Comparison of ENCODE assay signal across 8 cellular contexts in the genomic region with DNA sequence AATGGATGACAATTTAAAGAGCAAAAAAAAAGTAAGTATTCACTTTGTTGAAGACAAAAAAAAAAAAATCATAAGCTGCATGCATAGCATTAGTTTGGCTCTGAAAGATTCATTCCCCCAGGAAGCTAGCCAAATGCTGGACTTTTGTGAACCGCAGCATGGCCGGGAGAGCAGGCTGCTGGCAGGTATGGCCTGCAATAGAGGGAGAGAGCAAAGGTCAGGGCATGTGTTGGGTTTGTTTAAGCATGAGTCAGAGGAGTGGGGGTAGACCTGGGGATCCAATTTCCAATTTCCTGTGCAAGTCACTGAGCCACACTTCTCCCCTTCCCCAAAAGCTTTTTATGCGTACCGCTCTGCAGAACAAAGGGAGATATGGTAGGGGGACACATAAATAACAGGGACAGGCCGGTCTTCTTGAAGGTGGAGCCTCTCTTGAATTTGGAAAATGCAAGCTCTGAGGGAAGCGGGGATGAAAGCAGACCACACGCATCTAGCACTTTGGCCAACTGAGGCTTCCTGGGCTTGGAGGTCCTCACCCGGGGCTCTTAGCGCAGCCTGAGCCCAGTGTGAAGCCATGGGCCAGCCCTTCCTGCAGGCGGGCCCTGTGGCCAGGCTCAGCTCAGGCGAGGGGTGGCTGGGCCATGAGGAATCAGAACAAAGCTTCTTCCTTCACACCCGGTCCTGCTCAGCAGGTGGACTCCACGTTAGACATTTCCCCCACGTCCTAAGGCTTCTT.
A peak's percentile ranks its signal among the peaks of the same experiment; 100 is the strongest.
DNase-seq lines count a peak whose midpoint lies in the region; ATAC-seq, FAIRE-seq and TF ChIP-seq lines count a peak whose summit lies in the region.

No MANE protein-coding gene starts in this region.

- 21% methylated on average over 13 of the region's 14 CpGs for WGBS in HUES64
- WGBS in thyroid gland, 2 donors: 83 to 86% methylated on average over 11 to 12 of the region's 14 CpGs

- H2AFZ ChIP-seq in keratinocyte (ENCODE audit: control insufficient read depth, low read length): peak overlapping the region; percentile 25

- no peaks in the 10 kb centered on the region for H4K20me1 ChIP-seq in keratinocyte (ENCODE audit: control insufficient read depth, extremely low read depth, insufficient read depth, low read length)

- POLR2A ChIA-PET in activated CD8-positive, alpha-beta T cell treated with anti-CD3 and anti-CD28 coated beads, Interleukin-2, amount 10 ng/mL, durations not matched to agents 7 days and 5 days (lab: Charles Lee): interaction anchor here (0.7 kb wide), 1 partner anchor 32 kb away, joined by 3 read pairs; no protein-coding TSS in a partner anchor

- no peak for ATAC-seq in CD4-positive, CD25-positive, alpha-beta regulatory T cell (ENCODE audit: low read depth in 2 of 2)
- no peak for ATAC-seq in activated CD8-positive, alpha-beta T cell treated with anti-CD3 and anti-CD28 coated beads, Interleukin-2, amount 10 ng/mL, durations not matched to agents 7 days and 5 days
- no peak for ATAC-seq in activated T-helper 17 cell treated with anti-CD3 and anti-CD28 coated beads, Interleukin-2, amount 50 U/mL, for 72 hours (replicated peaks)
- no peak for ATAC-seq in Right ventricle myocardium inferior

- no peak overlapping the region for H3K4me3 Mint-ChIP-seq in CD4-positive, CD25-positive, alpha-beta regulatory T cell
- no peak overlapping the region for H3K4me3 Mint-ChIP-seq in activated CD8-positive, alpha-beta T cell treated with anti-CD3 and anti-CD28 coated beads, Interleukin-2, amount 10 ng/mL, durations not matched to agents 7 days and 5 days
- no peak overlapping the region for H3K4me3 Mint-ChIP-seq in activated T-helper 17 cell treated with anti-CD3 and anti-CD28 coated beads, Interleukin-2, amount 50 U/mL, for 72 hours

- dilution Hi-C loops in keratinocyte (cut with MboI; ENCODE audit: extremely low pct_ligation_motif_present, low sequenced_read_pairs): no loop called here

- CTCF ChIA-PET in activated CD8-positive, alpha-beta T cell treated with anti-CD3 and anti-CD28 coated beads, Interleukin-2, amount 10 ng/mL, durations not matched to agents 7 days and 5 days (lab: Charles Lee): interaction anchor here (0.8 to 3.5 kb wide), 2 partner anchors 12 to 29 kb away, joined by 3 to 12 read pairs; no protein-coding TSS in a partner anchor

- H3K27me3 ChIP-seq in CD4-positive, CD25-positive, alpha-beta regulatory T cell (ENCODE audit: control insufficient read depth, insufficient read depth, low read length): no peaks in the 10 kb centered on the region
- H3K27me3 ChIP-seq in HUES64 (ENCODE audit: insufficient read depth, low read length): no peaks in the 10 kb centered on the region
- no peaks in the 10 kb centered on the region for H3K27me3 ChIP-seq in keratinocyte (ENCODE audit: control insufficient read depth, extremely low read depth, insufficient read depth, low read length)
- no peaks in the 10 kb centered on the region for H3K27me3 ChIP-seq in thyroid gland

- H3K9ac ChIP-seq in HUES64 (ENCODE audit: low read depth, low read length) (peak overlapping the region; percentile 67), keratinocyte (ENCODE audit: control insufficient read depth, extremely low read depth, insufficient read depth, low read length) (no peak overlapping the region)

- no peak overlapping the region for H3K4me2 ChIP-seq in keratinocyte (ENCODE audit: control insufficient read depth, extremely low read depth, insufficient read depth, low read depth, low read length)

- no peak for FAIRE-seq in keratinocyte (lab: Jason Lieb, UNC)

- H3K9me3 Mint-ChIP-seq in CD4-positive, CD25-positive, alpha-beta regulatory T cell: no peaks in the 10 kb centered on the region
- H3K9me3 Mint-ChIP-seq in activated CD8-positive, alpha-beta T cell treated with anti-CD3 and anti-CD28 coated beads, Interleukin-2, amount 10 ng/mL, durations not matched to agents 7 days and 5 days (ENCODE audit: insufficient read depth): no peaks in the 10 kb centered on the region
- no peaks in the 10 kb centered on the region for H3K9me3 Mint-ChIP-seq in activated T-helper 17 cell treated with anti-CD3 and anti-CD28 coated beads, Interleukin-2, amount 50 U/mL, for 72 hours

- no peaks in the 10 kb centered on the region for H3K9me3 ChIP-seq in CD4-positive, CD25-positive, alpha-beta regulatory T cell (ENCODE audit: control insufficient read depth in 2 of 2, low read length in 2 of 2)
- H3K9me3 ChIP-seq in HUES64 (ENCODE audit: insufficient read depth, low read depth, low read length): no peaks in the 10 kb centered on the region
- no peaks in the 10 kb centered on the region for H3K9me3 ChIP-seq in keratinocyte (ENCODE audit: control insufficient read depth, low read depth, low read length)
- no peaks in the 10 kb centered on the region for H3K9me3 ChIP-seq in thyroid gland

- no peak for DNase-seq in CD4-positive, CD25-positive, alpha-beta regulatory T cell
- no peak for DNase-seq in activated CD8-positive, alpha-beta T cell treated with anti-CD3 and anti-CD28 coated beads, Interleukin-2, amount 10 ng/mL, durations not matched to agents 7 days and 5 days
- DNase-seq in keratinocyte (ENCODE audit: low read depth, low spot score) (no peak), thyroid gland (no peak), Right ventricle myocardium inferior (ENCODE audit: missing footprints) (no peak)
- DNase-seq in activated CD4-positive, alpha-beta T cell treated with anti-CD3 and anti-CD28 coated beads for 1 hour: no peak

- peaks cover 35% of the 10 kb centered on the region for H3K4me1 ChIP-seq in CD4-positive, CD25-positive, alpha-beta regulatory T cell (ENCODE audit: control insufficient read depth, insufficient read depth, low read length, poor library complexity, severe bottlenecking)
- peaks cover 46% of the 10 kb centered on the region for H3K4me1 ChIP-seq in HUES64 (ENCODE audit: insufficient read depth, low read length)
- H3K4me1 ChIP-seq in keratinocyte (ENCODE audit: control insufficient read depth, extremely low read depth, insufficient read depth, low read length): peaks cover 8% of the 10 kb centered on the region
- peaks cover 31 to 61% of the 10 kb centered on the region in 2 donors for H3K4me1 ChIP-seq in thyroid gland

- intact Hi-C loops in thyroid gland (cut with DNase I): no loop called here
- intact Hi-C loops in Right ventricle myocardium inferior (cut with DNase I): no loop called here

- TF ChIP-seq CTCF in keratinocyte (optimal IDR thresholded peaks at IDR 0.05 in 1 of 3, IDR thresholded peaks at IDR 0.05 in 1 of 3, conservative IDR thresholded peaks at IDR 0.05 in 1 of 3; ENCODE audit: extremely low read depth in 1 of 3, insufficient read depth in 2 of 3, low read length in 3 of 3) (no peak), thyroid gland (IDR thresholded peaks at IDR 0.05) (no peak)

- H3K27ac ChIP-seq in CD4-positive, CD25-positive, alpha-beta regulatory T cell (ENCODE audit: insufficient read depth, low read length, poor library complexity, severe bottlenecking): no peak overlapping the region
- H3K27ac ChIP-seq in HUES64 (ENCODE audit: low read depth, low read length): peak overlapping the region; percentile 91
- no peak overlapping the region for H3K27ac ChIP-seq in keratinocyte (ENCODE audit: control insufficient read depth, insufficient read depth, low read length)
- H3K27ac ChIP-seq in thyroid gland: peak overlapping the region in 2 of 3 donors; percentile 24 to 31

- TF ChIP-seq POLR2A in thyroid gland (IDR thresholded peaks at IDR 0.05): no peak

- H3K9me1 ChIP-seq in keratinocyte (ENCODE audit: control insufficient read depth, extremely low read depth, insufficient read depth, low read length): no peaks in the 10 kb centered on the region

- H3K27ac Mint-ChIP-seq in CD4-positive, CD25-positive, alpha-beta regulatory T cell: peak overlapping the region in 2 of 3 donors; percentile 17 to 31
- H3K27ac Mint-ChIP-seq in activated CD8-positive, alpha-beta T cell treated with anti-CD3 and anti-CD28 coated beads, Interleukin-2, amount 10 ng/mL, durations not matched to agents 7 days and 5 days: peak overlapping the region; percentile 13
- no peak overlapping the region for H3K27ac Mint-ChIP-seq in activated T-helper 17 cell treated with anti-CD3 and anti-CD28 coated beads, Interleukin-2, amount 50 U/mL, for 72 hours

- H3K4me1 Mint-ChIP-seq in CD4-positive, CD25-positive, alpha-beta regulatory T cell: peaks cover 20 to 67% (median 43%) of the 10 kb centered on the region in 4 donors
- H3K4me1 Mint-ChIP-seq in activated CD8-positive, alpha-beta T cell treated with anti-CD3 and anti-CD28 coated beads, Interleukin-2, amount 10 ng/mL, durations not matched to agents 7 days and 5 days (ENCODE audit: low read depth): peaks cover 76% of the 10 kb centered on the region
- H3K4me1 Mint-ChIP-seq in activated T-helper 17 cell treated with anti-CD3 and anti-CD28 coated beads, Interleukin-2, amount 50 U/mL, for 72 hours: peaks cover 43% of the 10 kb centered on the region

- H3K27me3 Mint-ChIP-seq in CD4-positive, CD25-positive, alpha-beta regulatory T cell: no peaks in the 10 kb centered on the region
- no peaks in the 10 kb centered on the region for H3K27me3 Mint-ChIP-seq in activated CD8-positive, alpha-beta T cell treated with anti-CD3 and anti-CD28 coated beads, Interleukin-2, amount 10 ng/mL, durations not matched to agents 7 days and 5 days (ENCODE audit: low read depth)
- H3K27me3 Mint-ChIP-seq in activated T-helper 17 cell treated with anti-CD3 and anti-CD28 coated beads, Interleukin-2, amount 50 U/mL, for 72 hours: no peaks in the 10 kb centered on the region

- no peaks in the 10 kb centered on the region for H3K79me2 ChIP-seq in keratinocyte (ENCODE audit: control insufficient read depth, insufficient read depth, low read length)

- no peaks in the 10 kb centered on the region for H3K36me3 Mint-ChIP-seq in CD4-positive, CD25-positive, alpha-beta regulatory T cell
- peaks cover 2% of the 10 kb centered on the region for H3K36me3 Mint-ChIP-seq in activated CD8-positive, alpha-beta T cell treated with anti-CD3 and anti-CD28 coated beads, Interleukin-2, amount 10 ng/mL, durations not matched to agents 7 days and 5 days (ENCODE audit: low read depth)
- no peaks in the 10 kb centered on the region for H3K36me3 Mint-ChIP-seq in activated T-helper 17 cell treated with anti-CD3 and anti-CD28 coated beads, Interleukin-2, amount 50 U/mL, for 72 hours (ENCODE audit: low read depth)

- H3K4me3 ChIP-seq in CD4-positive, CD25-positive, alpha-beta regulatory T cell (ENCODE audit: low read depth, low read length): no peak overlapping the region
- H3K4me3 ChIP-seq in HUES64 (ENCODE audit: low read length): peak overlapping the region; percentile 7; the same call in 1 of the 2 replicates
- H3K4me3 ChIP-seq in keratinocyte (ENCODE audit: control insufficient read depth in 2 of 3, extremely low read depth in 1 of 3, insufficient read depth in 2 of 3, low read depth in 1 of 3, low read length in 3 of 3): no peak overlapping the region
- no peak overlapping the region for H3K4me3 ChIP-seq in thyroid gland (replicated peaks in 1 of 3)

- H3K36me3 ChIP-seq in CD4-positive, CD25-positive, alpha-beta regulatory T cell (ENCODE audit: control insufficient read depth, insufficient read depth, low read length): no peaks in the 10 kb centered on the region
- H3K36me3 ChIP-seq in HUES64 (ENCODE audit: insufficient read depth, low read length) (no peaks in the 10 kb centered on the region), keratinocyte (ENCODE audit: control insufficient read depth in 2 of 2, extremely low read depth in 1 of 2, insufficient read depth in 2 of 2, low read length in 2 of 2) (no peaks in the 10 kb centered on the region), thyroid gland (no peaks in the 10 kb centered on the region)

Comparison
In these comparisons a context has a peak if more than half of its experiments do, and no peak if none do; other contexts are left out.
1. H3K27ac ChIP-seq: peak in HUES64 (single experiment) and thyroid gland (2 of 3); none in CD4-positive, CD25-positive, alpha-beta regulatory T cell (single experiment) and keratinocyte (single experiment).